ENCODE assay signal across 24 cellular contexts in the genomic region with DNA sequence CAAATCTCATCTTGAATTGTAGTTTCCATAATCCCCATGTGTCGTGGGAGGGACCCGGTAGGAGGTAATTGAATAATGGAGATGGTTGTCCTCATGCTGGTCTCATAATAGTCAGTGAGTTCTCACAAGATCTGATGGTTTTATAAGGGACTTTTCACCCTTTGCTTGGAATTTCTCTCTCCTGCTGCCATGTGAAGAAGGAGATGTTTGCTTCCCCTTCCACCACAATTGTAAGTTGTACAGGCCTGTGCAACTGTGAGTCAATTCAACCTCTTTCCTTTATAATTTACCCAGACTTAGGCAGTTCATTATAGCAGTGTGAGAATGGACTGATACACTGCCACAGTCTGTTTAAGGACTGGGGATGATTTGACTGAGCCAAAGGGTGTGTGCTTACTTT.
"Had no signal": no experiment of that assay in that cellular context is flagged by ENCODE, and none has a peak within 500 bp of the region (broad histone marks: within the 10 kb centered on the region; RNA-seq: fewer than 3 reads in every experiment).

No MANE protein-coding gene starts in this region.

- H3K4me3 ChIP-seq: stomach, suprapubic skin, testis, thoracic aorta, thyroid gland, tibial artery, tibial nerve, transverse colon, upper lobe of left lung, upper lobe of right lung, uterus, vagina had no signal

- H3K36me3 ChIP-seq: stomach, suprapubic skin, thoracic aorta, thyroid gland, tibial artery, tibial nerve, transverse colon, upper lobe of left lung, upper lobe of right lung, uterus, vagina had no signal

- H3K4me1 ChIP-seq: stomach, suprapubic skin, testis, thyroid gland, tibial artery, tibial nerve, transverse colon, upper lobe of left lung, upper lobe of right lung, uterus, vagina had no signal

- H3K9me3 ChIP-seq: stomach, suprapubic skin, testis, thoracic aorta, thyroid gland, tibial artery, transverse colon, upper lobe of left lung, upper lobe of right lung, uterus, vagina had no signal

- H3K27ac ChIP-seq: stomach, suprapubic skin, testis, thoracic aorta, thyroid gland, tibial artery, tibial nerve, transverse colon, upper lobe of left lung, upper lobe of right lung, uterus, vagina had no signal

- DNase-seq: stimulated activated CD4-positive, alpha-beta T cell treated with anti-CD3 and anti-CD28 coated beads, Interleukin-2, amount 100 ng/mL, for 48 hours; stimulated activated CD4-positive, alpha-beta T cell treated with anti-CD3 and anti-CD28 coated beads, Interleukin-4, amount 100 ng/mL, for 1 hour; stimulated activated CD4-positive, alpha-beta T cell treated with anti-CD3 and anti-CD28 coated beads, Interleukin-4, amount 100 ng/mL, for 24 hours; stimulated activated CD4-positive, alpha-beta T cell treated with anti-CD3 and anti-CD28 coated beads, Interleukin-4, amount 100 ng/mL, for 4 hours; stimulated activated CD8-positive, alpha-beta memory T cell treated with anti-CD3 and anti-CD28 coated beads, Interleukin-4, amount 100 ng/mL, for 48 hours; stimulated activated naive B cell treated with anti-CD40 and anti-IgM and Interleukin-4, amounts not matched to agents 10 μg/mL and 1 μg/mL and 100 μg/mL, for 72 hours; stimulated activated naive CD4-positive, alpha-beta T cell; stimulated activated naive CD4-positive, alpha-beta T cell treated with Interleukin-2 at 50 U/mL for 16 hours; stimulated activated naive CD8-positive, alpha-beta T cell treated with anti-CD3 and anti-CD28 coated beads, Interleukin-15, amount 100 ng/mL, for 72 hours; stimulated activated naive CD8-positive, alpha-beta T cell treated with anti-CD3 and anti-CD28 coated beads, Interleukin-15, Interleukin-2, amounts not matched to agents 100 U/mL and 50 U/mL, for 24 hours; stomach; substantia nigra; testis; thyroid gland; tibial artery; transverse colon; trophoblast cell; upper lobe of left lung; upper lobe of right lung; uterus had no signal
